ENCODE assay signal across 9 cellular contexts in the genomic region with DNA sequence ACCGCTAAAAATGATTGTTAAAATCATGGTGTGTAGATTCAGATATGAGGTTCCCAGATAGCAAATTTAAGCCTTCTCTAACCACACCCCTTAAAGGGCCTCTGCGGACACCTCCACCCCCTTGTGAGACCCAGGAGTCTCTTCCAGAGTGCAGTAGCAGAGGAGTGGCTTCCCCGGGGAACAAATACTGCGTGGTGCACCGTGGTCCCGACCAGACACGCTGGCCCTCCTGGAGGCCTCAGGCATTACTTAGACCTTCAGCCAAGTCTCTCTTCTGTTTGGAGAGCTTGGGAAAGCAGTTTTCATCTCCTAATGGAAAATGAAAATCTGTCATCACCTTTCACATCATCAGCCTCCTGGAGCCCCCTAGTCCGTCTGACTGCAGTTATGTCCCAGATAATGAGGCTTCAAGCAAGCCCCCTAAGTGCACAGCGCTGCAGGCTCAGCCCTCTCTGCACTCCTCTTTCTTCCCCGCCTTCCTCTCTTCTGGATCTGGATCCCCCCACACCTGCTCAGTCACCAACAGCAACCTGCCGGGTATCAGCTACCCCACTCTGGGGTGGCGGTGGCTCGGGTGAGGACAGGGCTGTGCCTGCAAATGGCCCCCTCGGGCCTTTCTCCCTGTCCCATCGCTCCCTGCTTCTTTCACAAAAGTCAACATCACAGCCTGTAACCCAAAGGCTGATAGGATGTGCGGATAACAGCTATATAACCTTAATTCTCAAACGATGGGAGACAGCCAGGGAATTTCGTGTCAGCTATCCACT. TPM values are rescaled to one million over a fixed set of nuclear protein-coding genes. Genes with fewer than 3 reads are reported as not detected.
DNase-seq lines count a peak whose midpoint lies in the region; ATAC-seq and TF ChIP-seq lines count a peak whose summit lies in the region.
"Had no signal": no experiment of that assay in that cellular context is flagged by ENCODE, and none has a peak within 500 bp of the region (broad histone marks: within the 10 kb centered on the region; RNA-seq: fewer than 3 reads in every experiment).

No MANE protein-coding gene starts in this region.

- no peaks in the 10 kb centered on the region for H3K9me3 ChIP-seq in CD4-positive, CD25-positive, alpha-beta regulatory T cell (ENCODE audit: control insufficient read depth in 2 of 2, low read length in 2 of 2)

- TF ChIP-seq CTCF in HL-60 (IDR thresholded peaks at IDR 0.05; ENCODE audit: insufficient read depth, low read length) = no peak
- no peak for TF ChIP-seq CTCF in GM20000 (IDR thresholded peaks at IDR 0.05; ENCODE audit: extremely low read depth, missing control alignments)

- no peaks in the 10 kb centered on the region for H3K27me3 Mint-ChIP-seq in CD4-positive, CD25-positive, alpha-beta regulatory T cell
- H3K27me3 Mint-ChIP-seq in activated T-helper 1 cell treated with anti-CD3 and anti-CD28 coated beads, Interleukin-12 subunit alpha, Interleukin-12 subunit beta, Interleukin-2, Interleukin-4 antibody, amounts not matched to agents 30 ng/mL and 10 ng/mL and 1 ng/mL, durations not matched to agents 14 hours and 24 hours and 36 hours (ENCODE audit: insufficient read depth) = no peaks in the 10 kb centered on the region
- H3K27me3 Mint-ChIP-seq in naive B cell = no peaks in the 10 kb centered on the region

- H3K4me1 Mint-ChIP-seq in CD4-positive, CD25-positive, alpha-beta regulatory T cell = peaks cover 18 to 90% (median 57%) of the 10 kb centered on the region in 4 donors
- H3K4me1 Mint-ChIP-seq in activated T-helper 1 cell treated with anti-CD3 and anti-CD28 coated beads, Interleukin-12 subunit alpha, Interleukin-12 subunit beta, Interleukin-2, Interleukin-4 antibody, amounts not matched to agents 30 ng/mL and 10 ng/mL and 1 ng/mL, durations not matched to agents 14 hours and 24 hours and 36 hours (ENCODE audit: low read depth) = peaks cover 84% of the 10 kb centered on the region
- H3K4me1 Mint-ChIP-seq in naive B cell = peaks cover 81 to 96% (median 87%) of the 10 kb centered on the region in 3 donors

- intact Hi-C loops in activated T-helper 1 cell treated with anti-CD3 and anti-CD28 coated beads, Interleukin-12 subunit alpha, Interleukin-12 subunit beta, Interleukin-2, Interleukin-4 antibody, amounts not matched to agents 30 ng/mL and 10 ng/mL and 1 ng/mL, durations not matched to agents 14 hours and 24 hours and 36 hours (cut with micrococcal nuclease) = loop anchor here (1.0 to 10.0 kb wide), 5 partner anchors 31 to 249 kb away; partner anchors contain the start of gene RSPH3

- no peaks in the 10 kb centered on the region for H3K27me3 ChIP-seq in CD4-positive, CD25-positive, alpha-beta regulatory T cell (ENCODE audit: control insufficient read depth, insufficient read depth, low read length)
- no peaks in the 10 kb centered on the region for H3K27me3 ChIP-seq in HL-60 (ENCODE audit: insufficient read depth, poor library complexity, severe bottlenecking)

- ATAC-seq in CD4-positive, CD25-positive, alpha-beta regulatory T cell (ENCODE audit: low read depth in 2 of 2) = no peak
- ATAC-seq in naive B cell (ENCODE audit: low read depth in 2 of 2) = no peak

- H3K4me1 ChIP-seq in CD4-positive, CD25-positive, alpha-beta regulatory T cell (ENCODE audit: control insufficient read depth, insufficient read depth, low read length, poor library complexity, severe bottlenecking) = peaks cover 56% of the 10 kb centered on the region

- peak overlapping the region; percentile 92 to 96 (median 92) for H3K27ac Mint-ChIP-seq in CD4-positive, CD25-positive, alpha-beta regulatory T cell
- peak overlapping the region; percentile 63 for H3K27ac Mint-ChIP-seq in activated T-helper 1 cell treated with anti-CD3 and anti-CD28 coated beads, Interleukin-12 subunit alpha, Interleukin-12 subunit beta, Interleukin-2, Interleukin-4 antibody, amounts not matched to agents 30 ng/mL and 10 ng/mL and 1 ng/mL, durations not matched to agents 14 hours and 24 hours and 36 hours
- H3K27ac Mint-ChIP-seq in naive B cell = peak overlapping the region; percentile 98 to 100 (median 98)

- no peak for DNase-seq in CD4-positive, CD25-positive, alpha-beta regulatory T cell
- DNase-seq in HL-60 (ENCODE audit: low read depth in 1 of 2, low spot score in 1 of 2) = no peak
- no peak for DNase-seq in activated T-helper 1 cell treated with anti-CD3 and anti-CD28 coated beads, Interleukin-12 subunit alpha, Interleukin-12 subunit beta, Interleukin-2, Interleukin-4 antibody, amounts not matched to agents 30 ng/mL and 10 ng/mL and 1 ng/mL, durations not matched to agents 14 hours and 24 hours and 36 hours (ENCODE audit: low spot score)
- DNase-seq in naive B cell = no peak
- DNase-seq in NCI-H1417 (lab: John Stamatoyannopoulos, UW) = no peak
- DNase-seq in GM20000 (ENCODE audit: low spot score) = no peak
- no peak for DNase-seq in NOMO-1 treated with dmso at 0.1 percent for 144 hours (lab: John Stamatoyannopoulos, UW; ENCODE audit: unreplicated experiment)
- no peak for DNase-seq in HUDEP-2 (lab: John Stamatoyannopoulos, UW; ENCODE audit: unreplicated experiment in 76 of 76)

- peak overlapping the region; percentile 48 to 82 (median 64) for H3K4me3 Mint-ChIP-seq in CD4-positive, CD25-positive, alpha-beta regulatory T cell
- H3K4me3 Mint-ChIP-seq in activated T-helper 1 cell treated with anti-CD3 and anti-CD28 coated beads, Interleukin-12 subunit alpha, Interleukin-12 subunit beta, Interleukin-2, Interleukin-4 antibody, amounts not matched to agents 30 ng/mL and 10 ng/mL and 1 ng/mL, durations not matched to agents 14 hours and 24 hours and 36 hours = peak overlapping the region; percentile 67
- peak overlapping the region; percentile 34 to 86 (median 74) for H3K4me3 Mint-ChIP-seq in naive B cell

- H3K27ac ChIP-seq in CD4-positive, CD25-positive, alpha-beta regulatory T cell (ENCODE audit: insufficient read depth, low read length, poor library complexity, severe bottlenecking) = peak overlapping the region; percentile 18
- peak overlapping the region; percentile 52 for H3K27ac ChIP-seq in HL-60 (replicated peaks)

- H3K36me3 Mint-ChIP-seq in CD4-positive, CD25-positive, alpha-beta regulatory T cell = no peaks in the 10 kb centered on the region
- no peaks in the 10 kb centered on the region for H3K36me3 Mint-ChIP-seq in activated T-helper 1 cell treated with anti-CD3 and anti-CD28 coated beads, Interleukin-12 subunit alpha, Interleukin-12 subunit beta, Interleukin-2, Interleukin-4 antibody, amounts not matched to agents 30 ng/mL and 10 ng/mL and 1 ng/mL, durations not matched to agents 14 hours and 24 hours and 36 hours (ENCODE audit: low read depth)
- H3K36me3 Mint-ChIP-seq in naive B cell = no peaks in the 10 kb centered on the region

- peak overlapping the region; percentile 56 for H3K4me3 ChIP-seq in CD4-positive, CD25-positive, alpha-beta regulatory T cell (ENCODE audit: low read depth, low read length)
- no peak overlapping the region for H3K4me3 ChIP-seq in HL-60 (replicated peaks; ENCODE audit: insufficient read depth, low read length)

- no peaks in the 10 kb centered on the region for H3K36me3 ChIP-seq in CD4-positive, CD25-positive, alpha-beta regulatory T cell (ENCODE audit: control insufficient read depth, insufficient read depth, low read length)

- H3K9me3 Mint-ChIP-seq in CD4-positive, CD25-positive, alpha-beta regulatory T cell = peaks cover 0 to 1% (median 0%) of the 10 kb centered on the region in 7 donors
- H3K9me3 Mint-ChIP-seq in activated T-helper 1 cell treated with anti-CD3 and anti-CD28 coated beads, Interleukin-12 subunit alpha, Interleukin-12 subunit beta, Interleukin-2, Interleukin-4 antibody, amounts not matched to agents 30 ng/mL and 10 ng/mL and 1 ng/mL, durations not matched to agents 14 hours and 24 hours and 36 hours = no peaks in the 10 kb centered on the region
- H3K9me3 Mint-ChIP-seq in naive B cell = peaks cover 0 to 1% (median 0%) of the 10 kb centered on the region in 7 donors

RNA-seq across cellular contexts. Expression of gene TAGAP, which starts 58.8 kb away (rescaled TPM):
- total RNA-seq in CD4-positive, CD25-positive, alpha-beta regulatory T cell = 330 TPM
- polyA plus RNA-seq in CD4-positive, CD25-positive, alpha-beta regulatory T cell = 100 to 1,000 TPM; 105 to 191 (median 161) TPM
- 245 and 250 TPM in 2 replicates for total RNA-seq in activated T-helper 1 cell treated with anti-CD3 and anti-CD28 coated beads, Interleukin-12 subunit alpha, Interleukin-12 subunit beta, Interleukin-2, Interleukin-4 antibody, amounts not matched to agents 30 ng/mL and 10 ng/mL and 1 ng/mL, durations not matched to agents 14 hours and 24 hours and 36 hours
- 100 to 1,000 TPM; 259 to 433 (median 379) TPM for polyA plus RNA-seq in naive B cell (ENCODE audit: low read depth in 6 of 6)
- total RNA-seq: NCI-H460 had no signal
